9 cellular contexts compared by ENCODE assay signal in genomic region chr20:54067606-54068174, GRCh38. TPM values are rescaled to one million over a fixed set of nuclear protein-coding genes. Genes with fewer than 3 reads are reported as not detected.
DNase-seq lines count a peak whose midpoint lies in the region; ATAC-seq and TF ChIP-seq lines count a peak whose summit lies in the region.
"Had no signal": no experiment of that assay in that cellular context is flagged by ENCODE, and none has a peak within 500 bp of the region (broad histone marks: within the 10 kb centered on the region; RNA-seq: fewer than 3 reads in every experiment).

No MANE protein-coding gene starts in this region.

- H3K4me1 ChIP-seq in liver (ENCODE audit: control insufficient read depth in 4 of 4, insufficient read depth in 4 of 4, low read length in 3 of 4): no peaks in the 10 kb centered on the region

- H3K27ac ChIP-seq in liver (ENCODE audit: low read depth in 1 of 2, low read length in 2 of 2): no peak overlapping the region

- no peaks in the 10 kb centered on the region for H3K36me3 ChIP-seq in liver (ENCODE audit: control insufficient read depth in 4 of 4, insufficient read depth in 3 of 4, low read depth in 1 of 4, low read length in 3 of 4)

- H3K9ac ChIP-seq in liver (ENCODE audit: low read depth in 1 of 2, low read length in 2 of 2): no peak overlapping the region

- DNase-seq in RKO (ENCODE audit: low spot score) (peak; percentile 32), NCI-H1436 (lab: John Stamatoyannopoulos, UW) (no peak), SKM-1 (lab: John Stamatoyannopoulos, UW; ENCODE audit: unreplicated experiment) (no peak)
- DNase-seq in activated effector memory CD4-positive, alpha-beta T cell treated with anti-CD3 and anti-CD28 coated beads, Interleukin-2, amount 50 U/mL, for 16 hours: no peak
- DNase-seq: IMR-90 had no signal

- ATAC-seq in GM19023 (IDR thresholded peaks at IDR 0.05; ENCODE audit: unreplicated experiment) (peak; percentile 49), HG03025 (IDR thresholded peaks at IDR 0.05; ENCODE audit: low FRiP score, unreplicated experiment) (peak; percentile 43), HG03095 (IDR thresholded peaks at IDR 0.05; ENCODE audit: unreplicated experiment) (no peak)

- no peaks in the 10 kb centered on the region for H3K9me3 ChIP-seq in liver (ENCODE audit: control insufficient read depth in 4 of 4, low read length in 3 of 4)

- no peak overlapping the region for H3K4me3 ChIP-seq in liver (ENCODE audit: low read depth in 1 of 3, low read length in 3 of 3)

- no peaks in the 10 kb centered on the region for H3K27me3 ChIP-seq in liver (ENCODE audit: control insufficient read depth in 4 of 4, insufficient read depth in 4 of 4, low read length in 3 of 4)

- TF ChIP-seq CTCF in liver (IDR thresholded peaks at IDR 0.05; ENCODE audit: low read depth, low read length, missing input control): no peak

- WGBS in liver: 46% methylated on average over 8 of the region's 8 CpGs

- no peak for TF ChIP-seq RAD21 in liver (IDR thresholded peaks at IDR 0.05)

TF ChIP-seq in liver, 16 proteins besides CTCF, POLR2A, EP300 and RAD21:
- no peak for TF ChIP-seq ZBTB33 (IDR thresholded peaks at IDR 0.05)
- no peak for TF ChIP-seq ATF3 (IDR thresholded peaks at IDR 0.05)
- TF ChIP-seq JUND (IDR thresholded peaks at IDR 0.05): peak in 1 of 2 donors; percentile 61
- no peak for TF ChIP-seq REST (IDR thresholded peaks at IDR 0.05)
- no peak for TF ChIP-seq NR2F2 (IDR thresholded peaks at IDR 0.05)
- peak in 1 of 2 donors; percentile 5 for TF ChIP-seq HNF4A (conservative IDR thresholded peaks at IDR 0.05)
- peak; percentile 24 for TF ChIP-seq FOXA2 (IDR thresholded peaks at IDR 0.05)
- TF ChIP-seq MAX (IDR thresholded peaks at IDR 0.05): no peak

RNA-seq across cellular contexts. Expression of gene BCAS1, which starts 2.7 kb away (rescaled TPM):
- total RNA-seq in liver: under 1 TPM; under 0.01 to 0.93 TPM
- polyA plus RNA-seq in liver: under 1 TPM; 0.02 to 0.06 TPM
- polyA plus RNA-seq: IMR-90 had no signal
